ENCODE assay signal across 8 cellular contexts in the genomic region with DNA sequence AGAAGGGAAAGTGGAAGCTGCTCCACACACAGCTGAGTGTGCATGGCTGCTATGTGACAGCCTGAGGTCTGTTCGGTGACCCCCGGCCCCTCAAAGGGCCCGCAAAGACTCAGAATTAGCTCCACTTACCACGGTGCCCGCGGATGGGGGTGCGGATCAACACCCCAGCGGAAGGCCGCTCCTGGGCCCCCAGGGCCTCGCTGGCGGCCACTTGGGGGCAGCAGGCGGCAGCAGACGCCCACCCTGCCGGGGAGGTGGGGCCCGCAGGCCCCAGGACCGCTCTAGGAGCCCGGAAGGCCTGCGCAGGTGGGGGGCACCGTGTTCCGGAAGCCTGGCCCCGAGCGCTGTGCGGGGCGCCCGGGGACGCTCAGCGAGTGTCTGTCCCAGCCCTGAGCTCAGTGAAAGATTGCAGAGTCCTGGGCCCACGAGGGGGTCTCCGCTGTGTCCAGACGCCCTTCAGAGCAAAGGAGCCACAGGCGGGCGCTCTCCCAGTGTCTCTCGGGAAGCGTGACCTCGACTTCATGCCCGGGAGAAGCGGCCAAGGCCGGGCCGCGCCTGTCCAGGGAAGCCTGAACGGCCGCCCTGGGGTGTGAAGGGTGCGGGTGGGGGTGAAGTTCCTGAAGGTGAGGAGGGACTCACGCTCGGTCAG.
A peak's percentile ranks its signal among the peaks of the same experiment; 100 is the strongest.
DNase-seq lines count a peak whose midpoint lies in the region; ATAC-seq, FAIRE-seq and TF ChIP-seq lines count a peak whose summit lies in the region.
"Had no signal": no experiment of that assay in that cellular context is flagged by ENCODE, and none has a peak within 500 bp of the region (broad histone marks: within the 10 kb centered on the region; RNA-seq: fewer than 3 reads in every experiment).

No MANE protein-coding gene starts in this region.

- H3K4me3 ChIP-seq in brain microvascular endothelial cell (ENCODE audit: low read depth, low read length) (peak overlapping the region; percentile 31), stomach (peak overlapping the region; percentile 1 to 31 (median 13))

- TF ChIP-seq CTCF in brain microvascular endothelial cell (IDR thresholded peaks at IDR 0.05; ENCODE audit: low read depth, low read length, missing control alignments) (peak; percentile 50), stomach (IDR thresholded peaks at IDR 0.05) (no peak)

- FAIRE-seq in H54 (lab: Jason Lieb, UNC) = no peak

- in situ Hi-C loops in brain microvascular endothelial cell (cut with HindIII; ENCODE audit: low pct_ligation_motif_present, low sequenced_read_pairs) = no loop called here

- DNase-seq in brain microvascular endothelial cell = no peak
- DNase-seq in medulla oblongata (ENCODE audit: extremely low spot score) = peak; percentile 64
- peak; percentile 15 for DNase-seq in stomach
- no peak for DNase-seq in H54 (ENCODE audit: insufficient read length, low spot score)
- no peak for DNase-seq in islet precursor cell

- no peak for ATAC-seq in HG02571 (IDR thresholded peaks at IDR 0.05; ENCODE audit: unreplicated experiment)

- no peaks in the 10 kb centered on the region for H3K27me3 Mint-ChIP-seq in IgD-negative memory B cell

- no peaks in the 10 kb centered on the region for H3K9me3 ChIP-seq in stomach

- peaks cover 19 to 32% (median 25%) of the 10 kb centered on the region in 4 donors for H3K4me1 ChIP-seq in stomach

- no peaks in the 10 kb centered on the region for H3K36me3 ChIP-seq in brain microvascular endothelial cell (replicated peaks)
- no peaks in the 10 kb centered on the region for H3K36me3 ChIP-seq in stomach

- peak overlapping the region; percentile 5 to 87 (median 68) for H3K4me3 Mint-ChIP-seq in IgD-negative memory B cell
- H3K4me3 Mint-ChIP-seq: activated T-helper 1 cell treated with anti-CD3 and anti-CD28 coated beads, Interleukin-12 subunit alpha, Interleukin-12 subunit beta, Interleukin-2, Interleukin-4 antibody, amounts not matched to agents 30 ng/mL and 10 ng/mL and 1 ng/mL, durations not matched to agents 14 hours and 24 hours and 36 hours had no signal

- WGBS in stomach, 5 donors = 26 to 35% (median 30%) methylated on average over 29 to 45 of the region's 45 CpGs

- H3K4me1 Mint-ChIP-seq in IgD-negative memory B cell = peaks cover 4 to 5% (median 5%) of the 10 kb centered on the region in 3 donors

- H3K27ac ChIP-seq in brain microvascular endothelial cell (no peak overlapping the region), stomach (peak overlapping the region in 3 of 5 donors; percentile 49 to 75 (median 55))

- no peak for TF ChIP-seq POLR2A in stomach (IDR thresholded peaks at IDR 0.05)
- TF ChIP-seq POLR2A in H54 (IDR thresholded peaks at IDR 0.05; ENCODE audit: low read depth, low read length) = no peak

- no peaks in the 10 kb centered on the region for H3K9me3 Mint-ChIP-seq in IgD-negative memory B cell
- H3K9me3 Mint-ChIP-seq: activated T-helper 1 cell treated with anti-CD3 and anti-CD28 coated beads, Interleukin-12 subunit alpha, Interleukin-12 subunit beta, Interleukin-2, Interleukin-4 antibody, amounts not matched to agents 30 ng/mL and 10 ng/mL and 1 ng/mL, durations not matched to agents 14 hours and 24 hours and 36 hours had no signal

- H3K36me3 Mint-ChIP-seq in IgD-negative memory B cell = no peaks in the 10 kb centered on the region

- H3K27me3 ChIP-seq in brain microvascular endothelial cell (replicated peaks) (no peaks in the 10 kb centered on the region), stomach (no peaks in the 10 kb centered on the region)

- intact Hi-C loops in stomach (cut with DNase I; ENCODE audit: low total_unique reads) = no loop called here

- no peak overlapping the region for H3K27ac Mint-ChIP-seq in IgD-negative memory B cell
- H3K27ac Mint-ChIP-seq: activated T-helper 1 cell treated with anti-CD3 and anti-CD28 coated beads, Interleukin-12 subunit alpha, Interleukin-12 subunit beta, Interleukin-2, Interleukin-4 antibody, amounts not matched to agents 30 ng/mL and 10 ng/mL and 1 ng/mL, durations not matched to agents 14 hours and 24 hours and 36 hours had no signal

- no peak for TF ChIP-seq EP300 in stomach (IDR thresholded peaks at IDR 0.05)

Comparison
In these comparisons a context has a peak if more than half of its experiments do, and no peak if none do; other contexts are left out.
1. DNase-seq: peak in medulla oblongata (single experiment) and stomach (single experiment); none in brain microvascular endothelial cell (single experiment), H54 (single experiment) and islet precursor cell (single experiment).